Comparison of ENCODE assay signal across 12 cellular contexts in the genomic region with DNA sequence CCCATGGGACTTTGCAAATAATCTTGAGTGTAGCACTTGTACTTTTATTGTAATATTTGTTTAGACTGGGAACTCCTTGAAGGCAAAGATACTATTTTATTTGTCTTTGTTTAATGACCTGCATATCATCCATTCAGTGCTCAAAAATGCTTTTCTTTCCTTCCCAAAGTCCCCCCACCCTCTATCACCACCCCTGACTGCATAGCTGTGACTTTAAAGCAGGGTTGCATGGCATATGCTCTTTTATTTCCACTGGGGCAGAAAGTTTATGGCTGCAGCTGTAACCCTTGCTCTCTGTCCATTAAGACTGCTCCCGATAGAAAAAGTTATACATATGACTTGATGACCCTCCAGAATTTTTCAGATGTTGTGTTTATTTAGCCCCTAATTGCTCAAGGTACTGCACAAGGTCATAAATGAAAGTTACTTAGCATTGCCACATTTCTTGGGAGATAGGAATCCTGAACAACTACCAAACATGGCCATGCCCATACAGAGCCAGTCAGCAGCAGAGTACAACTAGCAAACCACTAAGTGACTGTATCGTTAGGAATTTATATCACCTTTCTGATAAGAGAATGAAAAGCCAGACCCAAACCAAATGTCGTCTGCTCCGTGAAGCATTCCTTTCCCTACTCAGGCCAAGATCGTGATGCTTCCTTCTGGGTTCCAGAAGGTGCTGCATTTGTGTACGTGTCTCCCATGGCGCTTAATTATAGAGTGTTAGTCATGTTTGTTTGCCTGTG.
A peak's percentile ranks its signal among the peaks of the same experiment; 100 is the strongest.
DNase-seq lines count a peak whose midpoint lies in the region; ATAC-seq and TF ChIP-seq lines count a peak whose summit lies in the region.
"Had no signal": no experiment of that assay in that cellular context is flagged by ENCODE, and none has a peak within 500 bp of the region (broad histone marks: within the 10 kb centered on the region; RNA-seq: fewer than 3 reads in every experiment).

No MANE protein-coding gene starts in this region.

- no peaks in the 10 kb centered on the region for H3K9me3 ChIP-seq in SJSA1 (replicated peaks)
- H3K9me3 ChIP-seq in gastroesophageal sphincter: no peaks in the 10 kb centered on the region
- H3K9me3 ChIP-seq in suprapubic skin: no peaks in the 10 kb centered on the region
- H3K9me3 ChIP-seq: BLaER1 treated with 17β-estradiol and CSF1 and Interleukin-3, amounts not matched to agents 10 nM and 100 nM had no signal

- ATAC-seq in activated naive CD8-positive, alpha-beta T cell treated with anti-CD3 and anti-CD28 coated beads, Interleukin-2, amount 50 U/mL, for 24 hours: no peak
- peak; percentile 49 for ATAC-seq in gastroesophageal sphincter
- no peak for ATAC-seq in GM19351 (IDR thresholded peaks at IDR 0.05; ENCODE audit: unreplicated experiment)
- no peak for ATAC-seq in HG03571 (IDR thresholded peaks at IDR 0.05; ENCODE audit: unreplicated experiment)

- no peaks in the 10 kb centered on the region for H3K27me3 Mint-ChIP-seq in activated naive CD8-positive, alpha-beta T cell
- no peaks in the 10 kb centered on the region for H3K27me3 Mint-ChIP-seq in activated naive CD8-positive, alpha-beta T cell treated with anti-CD3 and anti-CD28 coated beads, Interleukin-2, amount 50 U/mL, for 24 hours

- H3K36me3 Mint-ChIP-seq in activated naive CD8-positive, alpha-beta T cell: no peaks in the 10 kb centered on the region
- no peaks in the 10 kb centered on the region for H3K36me3 Mint-ChIP-seq in activated naive CD8-positive, alpha-beta T cell treated with anti-CD3 and anti-CD28 coated beads, Interleukin-2, amount 50 U/mL, for 24 hours (ENCODE audit: low read depth)

- no peak for TF ChIP-seq POLR2A in gastroesophageal sphincter (IDR thresholded peaks at IDR 0.05)
- TF ChIP-seq POLR2A in suprapubic skin (IDR thresholded peaks at IDR 0.05): no peak

- no peak for DNase-seq in activated naive CD8-positive, alpha-beta T cell treated with anti-CD3 and anti-CD28 coated beads, Interleukin-2, amount 50 U/mL, for 24 hours
- DNase-seq in SJSA1 (ENCODE audit: low read depth in 1 of 2, low spot score in 2 of 2): peak; percentile 52 to 58
- DNase-seq in suprapubic skin (ENCODE audit: low spot score in 2 of 2): no peak
- DNase-seq in NCI-H1092 treated with DMSO at 0.1 percent for 48 hours (lab: John Stamatoyannopoulos, UW): no peak
- DNase-seq: dorsolateral prefrontal cortex, NCI-H1694 had no signal

- peak overlapping the region; percentile 68 for H3K27ac Mint-ChIP-seq in activated naive CD8-positive, alpha-beta T cell
- H3K27ac Mint-ChIP-seq in activated naive CD8-positive, alpha-beta T cell treated with anti-CD3 and anti-CD28 coated beads, Interleukin-2, amount 50 U/mL, for 24 hours: no peak overlapping the region

- peaks cover 72% of the 10 kb centered on the region for H3K4me1 ChIP-seq in SJSA1 (replicated peaks)
- H3K4me1 ChIP-seq in gastroesophageal sphincter: peaks cover 9 to 70% (median 16%) of the 10 kb centered on the region in 3 donors
- H3K4me1 ChIP-seq in suprapubic skin: peaks cover 86% of the 10 kb centered on the region

- no peak for TF ChIP-seq CTCF in gastroesophageal sphincter (IDR thresholded peaks at IDR 0.05)
- TF ChIP-seq CTCF in suprapubic skin (IDR thresholded peaks at IDR 0.05): no peak

- no peaks in the 10 kb centered on the region for H3K36me3 ChIP-seq in SJSA1
- H3K36me3 ChIP-seq in gastroesophageal sphincter: no peaks in the 10 kb centered on the region
- no peaks in the 10 kb centered on the region for H3K36me3 ChIP-seq in suprapubic skin

- H3K4me3 ChIP-seq in SJSA1: no peak overlapping the region
- H3K4me3 ChIP-seq in gastroesophageal sphincter: no peak overlapping the region
- no peak overlapping the region for H3K4me3 ChIP-seq in suprapubic skin
- H3K4me3 ChIP-seq: BLaER1 treated with 17β-estradiol and CSF1 and Interleukin-3, amounts not matched to agents 10 nM and 100 nM; dorsolateral prefrontal cortex; SK-N-MC had no signal

- H3K27me3 ChIP-seq in SJSA1 (replicated peaks) (no peaks in the 10 kb centered on the region), gastroesophageal sphincter (no peaks in the 10 kb centered on the region), suprapubic skin (no peaks in the 10 kb centered on the region)
- H3K27me3 ChIP-seq: BLaER1 treated with 17β-estradiol and CSF1 and Interleukin-3, amounts not matched to agents 10 nM and 100 nM; dorsolateral prefrontal cortex had no signal

- H3K27ac ChIP-seq in SJSA1: peak overlapping the region; percentile 24
- no peak overlapping the region for H3K27ac ChIP-seq in gastroesophageal sphincter
- peak overlapping the region; percentile 87 for H3K27ac ChIP-seq in suprapubic skin
- H3K27ac ChIP-seq: SK-N-MC had no signal

- H3K4me3 Mint-ChIP-seq in activated naive CD8-positive, alpha-beta T cell: no peak overlapping the region
- H3K4me3 Mint-ChIP-seq in activated naive CD8-positive, alpha-beta T cell treated with anti-CD3 and anti-CD28 coated beads, Interleukin-2, amount 50 U/mL, for 24 hours: no peak overlapping the region

- peaks cover 68% of the 10 kb centered on the region for H3K4me1 Mint-ChIP-seq in activated naive CD8-positive, alpha-beta T cell (ENCODE audit: low read depth)
- peaks cover 57% of the 10 kb centered on the region for H3K4me1 Mint-ChIP-seq in activated naive CD8-positive, alpha-beta T cell treated with anti-CD3 and anti-CD28 coated beads, Interleukin-2, amount 50 U/mL, for 24 hours

- WGBS in gastroesophageal sphincter (ENCODE audit: low coverage in 1 of 2), 2 donors: 41 to 63% methylated on average over 7 of the region's 7 CpGs
- WGBS in suprapubic skin: 54% methylated on average over 7 of the region's 7 CpGs

- no peaks in the 10 kb centered on the region for H3K9me3 Mint-ChIP-seq in activated naive CD8-positive, alpha-beta T cell (ENCODE audit: low read depth)
- no peaks in the 10 kb centered on the region for H3K9me3 Mint-ChIP-seq in activated naive CD8-positive, alpha-beta T cell treated with anti-CD3 and anti-CD28 coated beads, Interleukin-2, amount 50 U/mL, for 24 hours

- TF ChIP-seq EP300 in gastroesophageal sphincter (IDR thresholded peaks at IDR 0.05) (no peak), suprapubic skin (IDR thresholded peaks at IDR 0.05) (no peak)

Comparison
In these comparisons a context has a peak if more than half of its experiments do, and no peak if none do; other contexts are left out.
1. DNase-seq: peak in SJSA1 (2 of 2); none in activated naive CD8-positive, alpha-beta T cell treated with anti-CD3 and anti-CD28 coated beads, Interleukin-2, amount 50 U/mL, for 24 hours (single experiment), suprapubic skin (0 of 2) and NCI-H1092 treated with DMSO at 0.1 percent for 48 hours (single experiment).
2. H3K27ac ChIP-seq: peak in SJSA1 (single experiment) and suprapubic skin (single experiment); none in gastroesophageal sphincter (0 of 4).